ENCODE assay signal across 10 cellular contexts in genomic region chr1:1033731-1034437, GRCh38. TPM values are rescaled to one million over a fixed set of nuclear protein-coding genes. Genes with fewer than 3 reads are reported as not detected.
DNase-seq lines count a peak whose midpoint lies in the region; ATAC-seq, FAIRE-seq and TF ChIP-seq lines count a peak whose summit lies in the region.
"Had no signal": no experiment of that assay in that cellular context is flagged by ENCODE, and none has a peak within 500 bp of the region (broad histone marks: within the 10 kb centered on the region; RNA-seq: fewer than 3 reads in every experiment).

No MANE protein-coding gene starts in this region.

- peaks cover 10 to 21% of the 10 kb centered on the region in 2 donors for H3K4me1 Mint-ChIP-seq in natural killer cell treated with Interleukin-12 subunit alpha and Interleukin-12 subunit beta and Interleukin-15 and Interleukin-18, amount 100 ng/mL, for 72 hours (ENCODE audit: low read depth in 2 of 2)

- DNase-seq in DND-41 (no peak), GM12878 (ENCODE audit: low read depth, low spot score) (no peak), DMS 273 (lab: John Stamatoyannopoulos, UW; ENCODE audit: unreplicated experiment) (no peak), small intestine (no peak), NOMO-1 treated with DMSO at 0.1 percent for 48 hours (lab: John Stamatoyannopoulos, UW; ENCODE audit: unreplicated experiment) (no peak)
- DNase-seq in natural killer cell treated with Interleukin-12 subunit alpha and Interleukin-12 subunit beta and Interleukin-15 and Interleukin-18, amount 100 ng/mL, for 72 hours (ENCODE audit: low spot score) = no peak
- DNase-seq in activated CD4-positive, CD25-positive, alpha-beta regulatory T cell treated with anti-CD3 and anti-CD28 coated beads, Interleukin-2, amount 50 U/mL, for 72 hours = no peak

- H3K27ac Mint-ChIP-seq in natural killer cell treated with Interleukin-12 subunit alpha and Interleukin-12 subunit beta and Interleukin-15 and Interleukin-18, amount 100 ng/mL, for 72 hours = no peak overlapping the region

- H3K27ac ChIP-seq in DND-41 (ENCODE audit: low read length) = no peak overlapping the region
- no peak overlapping the region for H3K27ac ChIP-seq in HUES64 (ENCODE audit: low read depth, low read length)
- no peak overlapping the region for H3K27ac ChIP-seq in GM12878 (ENCODE audit: control insufficient read depth, insufficient read depth)
- H3K27ac ChIP-seq in small intestine (ENCODE audit: low read depth in 1 of 2, low read length in 1 of 2) = no peak overlapping the region
- H3K27ac ChIP-seq: KMS-11 had no signal

- H3K27me3 ChIP-seq in DND-41 (ENCODE audit: insufficient read depth, low read length, poor library complexity) (peaks cover 4% of the 10 kb centered on the region), HUES64 (ENCODE audit: insufficient read depth, low read length) (peaks cover 30% of the 10 kb centered on the region), GM12878 (replicated peaks in 1 of 2; ENCODE audit: control insufficient read depth in 2 of 2, insufficient read depth in 2 of 2, low read length in 1 of 2) (no peaks in the 10 kb centered on the region), small intestine (ENCODE audit: control insufficient read depth in 2 of 2, insufficient read depth in 2 of 2, low read length in 2 of 2) (peaks cover 0 to 4% of the 10 kb centered on the region in 2 donors)

- peak overlapping the region; percentile 34 for H3K4me3 Mint-ChIP-seq in natural killer cell treated with Interleukin-12 subunit alpha and Interleukin-12 subunit beta and Interleukin-15 and Interleukin-18, amount 100 ng/mL, for 72 hours

- H3K4me3 ChIP-seq in DND-41 (ENCODE audit: low read depth in 1 of 2, low read length in 2 of 2) = no peak overlapping the region
- peak overlapping the region; percentile 52 for H3K4me3 ChIP-seq in HUES64 (ENCODE audit: low read length)
- H3K4me3 ChIP-seq in GM12878 = peak overlapping the region; percentile 55
- peak overlapping the region in 1 of 2 donors; percentile 51 for H3K4me3 ChIP-seq in small intestine (ENCODE audit: low read depth in 1 of 2, low read length in 2 of 2)

- H3K36me3 ChIP-seq in DND-41 (ENCODE audit: insufficient read depth, low read length) (no peaks in the 10 kb centered on the region), HUES64 (ENCODE audit: insufficient read depth, low read length) (peaks cover 13% of the 10 kb centered on the region), GM12878 (ENCODE audit: control insufficient read depth in 2 of 2, insufficient read depth in 2 of 2, low read length in 1 of 2) (no peaks in the 10 kb centered on the region; a peak in 2 of 4 replicates), small intestine (ENCODE audit: control insufficient read depth in 2 of 2, insufficient read depth in 2 of 2, low read length in 2 of 2) (no peaks in the 10 kb centered on the region)

- TF ChIP-seq CTCF in DND-41 (IDR thresholded peaks at IDR 0.05; ENCODE audit: borderline replicate concordance, extremely low read depth, low read length, poor library complexity, severe bottlenecking) (no peak), GM12878 (IDR thresholded peaks at IDR 0.05 in 2 of 3, conservative IDR thresholded peaks at IDR 0.05 in 1 of 3; ENCODE audit: control insufficient read depth in 2 of 3, extremely low read depth in 1 of 3, insufficient read depth in 1 of 3, low read depth in 3 of 3, low read length in 3 of 3) (0 out of 6 replicates have a peak, but pooled peaks of 1 of the 3 experiments have one; percentile 1)

- peaks cover 17 to 21% of the 10 kb centered on the region in 2 donors for H3K27me3 Mint-ChIP-seq in natural killer cell treated with Interleukin-12 subunit alpha and Interleukin-12 subunit beta and Interleukin-15 and Interleukin-18, amount 100 ng/mL, for 72 hours

- H3K4me2 ChIP-seq in DND-41 (ENCODE audit: insufficient read depth, low read length) (no peak overlapping the region), GM12878 (ENCODE audit: control insufficient read depth, insufficient read depth) (0 out of 2 replicates have a peak overlapping the region, but pooled peaks have one; percentile 54)

- no peaks in the 10 kb centered on the region for H3K36me3 Mint-ChIP-seq in natural killer cell treated with Interleukin-12 subunit alpha and Interleukin-12 subunit beta and Interleukin-15 and Interleukin-18, amount 100 ng/mL, for 72 hours

- CTCF ChIA-PET in GM12878 (lab: Yijun Ruan, JAX) = interaction anchor here (0.6 to 4.0 kb wide), 13 partner anchors 10 to 258 kb away, joined by 3 to 83 read pairs (median 10); partner anchors contain the start of genes AGRN, ISG15 and PERM1

- WGBS in HUES64 = 2% methylated on average over 71 of the region's 71 CpGs
- WGBS in GM12878 (ENCODE audit: insufficient coverage, insufficient replicate concordance, low lambda C conversion rate, missing lambda C conversion rate) = under 1% methylated on average over 28 of the region's 71 CpGs
- WGBS in small intestine, 3 donors = 7 to 13% (median 13%) methylated on average over 35 to 71 of the region's 71 CpGs

- BruUV-seq in GM12878 (replicated peaks; lab: Mats Ljungman, UMichigan) = no TSS peak

- H4K20me1 ChIP-seq in DND-41 (ENCODE audit: insufficient read depth, low read length) (peaks cover 63% of the 10 kb centered on the region), GM12878 (ENCODE audit: control insufficient read depth, insufficient read depth) (no peaks in the 10 kb centered on the region)

- in situ Hi-C loops in GM12878 (cut with MboI) = no loop called here

- FAIRE-seq in GM12878 (lab: Jason Lieb, UNC) = no peak
- FAIRE-seq in small intestine (lab: Jason Lieb, UNC) = no peak

- intact Hi-C loops in GM12878 (cut with micrococcal nuclease; ENCODE audit: unreplicated experiment) = loop anchor here (1.0 to 2.0 kb wide), 3 partner anchors 25 to 257 kb away; no protein-coding TSS in a partner anchor

- H3K9me3 ChIP-seq in DND-41 (ENCODE audit: insufficient read depth, low read length, severe bottlenecking) (no peaks in the 10 kb centered on the region), HUES64 (ENCODE audit: insufficient read depth, low read depth, low read length) (no peaks in the 10 kb centered on the region), GM12878 (replicated peaks; ENCODE audit: control insufficient read depth, insufficient read depth, low read length) (no peaks in the 10 kb centered on the region), small intestine (ENCODE audit: control insufficient read depth, low read depth) (no peaks in the 10 kb centered on the region)

- H2AFZ ChIP-seq in DND-41 (ENCODE audit: low read depth, low read length) (no peak overlapping the region), GM12878 (ENCODE audit: control insufficient read depth, low read depth, low read length) (no peak overlapping the region)

- SMC1A ChIA-PET in GM12878 (lab: Charles Lee; ENCODE audit: uncharacterized antibody, unreplicated experiment) = interaction anchor here (1.0 to 3.6 kb wide), 7 partner anchors 12 to 338 kb away, joined by 3 to 24 read pairs (median 3); partner anchors contain the start of gene PERM1

- no peaks in the 10 kb centered on the region for H3K9me3 Mint-ChIP-seq in natural killer cell treated with Interleukin-12 subunit alpha and Interleukin-12 subunit beta and Interleukin-15 and Interleukin-18, amount 100 ng/mL, for 72 hours

- RAD21 ChIA-PET in GM12878 (lab: Charles Lee; ENCODE audit: unreplicated experiment) = interaction anchor here (0.7 to 3.8 kb wide), 14 partner anchors 16 to 257 kb away, joined by 3 to 58 read pairs (median 6); partner anchors contain the start of gene ISG15

- no peak for TF ChIP-seq EP300 in GM12878 (IDR thresholded peaks at IDR 0.05; ENCODE audit: borderline replicate concordance in 1 of 2, control insufficient read depth in 1 of 2, low read depth in 2 of 2, low read length in 2 of 2)

- H3K9ac ChIP-seq in DND-41 (ENCODE audit: low read depth, low read length) (no peak overlapping the region), HUES64 (ENCODE audit: low read depth, low read length) (peak overlapping the region; percentile 60), GM12878 (ENCODE audit: control insufficient read depth, insufficient read depth, low read length) (peak overlapping the region; percentile 44; the same call in 1 of the 2 replicates)
- H3K9ac ChIP-seq: KMS-11 had no signal

- H3K79me2 ChIP-seq in DND-41 (ENCODE audit: insufficient read depth, low read length) (no peaks in the 10 kb centered on the region), GM12878 (ENCODE audit: control insufficient read depth, insufficient read depth, low read length) (no peaks in the 10 kb centered on the region)

- TF ChIP-seq RAD21 in GM12878 (IDR thresholded peaks at IDR 0.05; ENCODE audit: insufficient read depth, low read depth, low read length) = no peak

- POLR2A ChIA-PET in GM12878 (lab: Charles Lee) = interaction anchor here (0.6 to 2.9 kb wide), 8 partner anchors 12 to 355 kb away, joined by 3 to 15 read pairs (median 6); partner anchors contain the start of gene ISG15

- ATAC-seq in DND-41 (ENCODE audit: insufficient read depth, low read depth) (peak; percentile 12; the same call in 1 of the 3 replicates), GM12878 (peak; percentile 13)
- ATAC-seq in natural killer cell treated with Interleukin-12 subunit alpha and Interleukin-12 subunit beta and Interleukin-15 and Interleukin-18, amount 100 ng/mL, for 72 hours = no peak

- TF ChIP-seq POLR2A in GM12878 (IDR thresholded peaks at IDR 0.05; ENCODE audit: low read depth, low read length) = no peak

- H3K4me1 ChIP-seq in DND-41 (ENCODE audit: insufficient read depth, low read length) = peaks cover 13% of the 10 kb centered on the region
- H3K4me1 ChIP-seq in HUES64 (ENCODE audit: insufficient read depth, low read length) = 0 out of 2 replicates have a peak, but pooled peaks cover 3% of the 10 kb centered on the region
- H3K4me1 ChIP-seq in GM12878 (ENCODE audit: control insufficient read depth, insufficient read depth, low read length) = peaks cover 35% of the 10 kb centered on the region
- H3K4me1 ChIP-seq in small intestine (ENCODE audit: control insufficient read depth in 2 of 2, insufficient read depth in 1 of 2, low read depth in 1 of 2, low read length in 1 of 2) = no peaks in the 10 kb centered on the region

RNA-seq across cellular contexts. Expression of gene AGRN, which starts 14.0 kb away (rescaled TPM):
- 58.7 TPM for polyA plus RNA-seq in HUES64 (2013, experiment 1 of 2)
- 72.3 TPM for polyA plus RNA-seq in HUES64 (2013, experiment 2 of 2)
- total RNA-seq in GM12878 (2013; cell fraction: nucleolus; rRNA removed) = 203 and 241 TPM in 2 replicates
- 10.0 and 11.0 TPM in 2 replicates for total RNA-seq in GM12878 (2014; rRNA removed)
- 3.1 and 3.6 TPM in 2 replicates for total RNA-seq in GM12878 (2014; rRNA removed; fragmentation: Illumina TruSeq; extraction: Trizol)
- total RNA-seq in GM12878 (2021) = 40.4 and 41.8 TPM in 2 replicates
- polyA plus RNA-seq in GM12878 (2011; ENCODE audit: low read depth) = 16.8 TPM
- polyA plus RNA-seq in GM12878 (2011; rRNA removed) = 13.3 and 21.7 TPM in 2 replicates
- polyA plus RNA-seq in GM12878 (2011; cell fraction: cytosol; rRNA removed) = 32.2 and 37.6 TPM in 2 replicates
- polyA plus RNA-seq in GM12878 (2011; cell fraction: nucleus; rRNA removed) = 468 and 475 TPM in 2 replicates
- 33.2 and 37.4 TPM in 2 replicates for polyA plus RNA-seq in GM12878 (2012)
- 5.0 and 6.3 TPM in 2 replicates for polyA plus RNA-seq in GM12878 (2014; fragmentation: Illumina TruSeq; extraction: Trizol)
- under 1 TPM; 0.02 TPM for polyA plus RNA-seq in GM12878 (2014; fragmentation: Nextera tagmentation; extraction: Ambion mirVana)
- polyA plus RNA-seq in GM12878 (2014; rRNA removed) = 23.7 and 25.1 TPM in 2 replicates
- polyA plus RNA-seq in GM12878 (2016; fragmentation: Nextera tagmentation; extraction: Ambion mirVana) = under 1 TPM; 0.95 to 0.96 TPM
- polyA minus RNA-seq in GM12878 (2011; rRNA and poly(A)+ RNA removed) = 27.1 and 40.5 TPM in 2 replicates
- polyA minus RNA-seq in GM12878 (2011; cell fraction: cytosol; rRNA and poly(A)+ RNA removed) = 25.4 and 29.5 TPM in 2 replicates
- 65.0 and 71.8 TPM in 2 replicates for polyA minus RNA-seq in GM12878 (2011; cell fraction: nucleus; rRNA and poly(A)+ RNA removed)
- total RNA-seq in natural killer cell treated with Interleukin-12 subunit alpha and Interleukin-12 subunit beta and Interleukin-15 and Interleukin-18, amount 100 ng/mL, for 72 hours = 1 to 10 TPM; 9.3 to 9.4 TPM
- 10 to 100 TPM; 13.2 to 20.9 (median 18.9) TPM for polyA plus RNA-seq in small intestine

RNA-seq across cellular contexts. Expression of gene ISG15, which starts 20.6 kb away (rescaled TPM):
- polyA plus RNA-seq in HUES64 (2013, experiment 1 of 2) = 24.5 TPM
- polyA plus RNA-seq in HUES64 (2013, experiment 2 of 2) = 29.7 TPM
- total RNA-seq in GM12878 (2013; cell fraction: nucleolus; rRNA removed) = 7.8 and 8.2 TPM in 2 replicates
- 357 and 384 TPM in 2 replicates for total RNA-seq in GM12878 (2014; rRNA removed)
- total RNA-seq in GM12878 (2014; rRNA removed; fragmentation: Illumina TruSeq; extraction: Trizol) = 72.7 and 74.1 TPM in 2 replicates
- 282 and 338 TPM in 2 replicates for total RNA-seq in GM12878 (2021)
- polyA plus RNA-seq in GM12878 (2011; ENCODE audit: low read depth) = 95.7 TPM
- 108 and 314 TPM in 2 replicates for polyA plus RNA-seq in GM12878 (2011; rRNA removed)
- polyA plus RNA-seq in GM12878 (2011; cell fraction: cytosol; rRNA removed) = 516 and 935 TPM in 2 replicates
- polyA plus RNA-seq in GM12878 (2011; cell fraction: nucleus; rRNA removed) = 365 and 403 TPM in 2 replicates
- 362 and 375 TPM in 2 replicates for polyA plus RNA-seq in GM12878 (2012)
- 1.3 and 7.8 TPM in 2 replicates for polyA plus RNA-seq in GM12878 (2014; fragmentation: Illumina TruSeq; extraction: Trizol)
- polyA plus RNA-seq in GM12878 (2014; fragmentation: Nextera tagmentation; extraction: Ambion mirVana) = 100 to 1,000 TPM in 1 of 2 experiments, 10 to 100 TPM in 1; 68.9 to 126 TPM
- 378 and 409 TPM in 2 replicates for polyA plus RNA-seq in GM12878 (2014; rRNA removed)
- polyA plus RNA-seq in GM12878 (2016; fragmentation: Nextera tagmentation; extraction: Ambion mirVana) = 100 to 1,000 TPM; 266 to 307 TPM
- 73.1 and 231 TPM in 2 replicates for polyA minus RNA-seq in GM12878 (2011; rRNA and poly(A)+ RNA removed)
- polyA minus RNA-seq in GM12878 (2011; cell fraction: cytosol; rRNA and poly(A)+ RNA removed) = 81.3 and 93.7 TPM in 2 replicates
- 59.8 and 76.6 TPM in 2 replicates for polyA minus RNA-seq in GM12878 (2011; cell fraction: nucleus; rRNA and poly(A)+ RNA removed)
- total RNA-seq in natural killer cell treated with Interleukin-12 subunit alpha and Interleukin-12 subunit beta and Interleukin-15 and Interleukin-18, amount 100 ng/mL, for 72 hours = 10 to 100 TPM; 15.2 to 44.3 TPM
- polyA plus RNA-seq in small intestine = 100 to 1,000 TPM in 2 of 3 donors, 10 to 100 TPM in 1; 86.3 to 282 (median 277) TPM

RNA-seq across cellular contexts. Expression of gene HES4, which starts 34.0 kb away (rescaled TPM):
- polyA plus RNA-seq in HUES64 (2013, experiment 1 of 2) = 3.7 TPM
- 4.8 TPM for polyA plus RNA-seq in HUES64 (2013, experiment 2 of 2)
- total RNA-seq in GM12878 (2013; cell fraction: nucleolus; rRNA removed) = 1.2 and 2.2 TPM in 2 replicates
- total RNA-seq in GM12878 (2014; rRNA removed) (0.73 and 0.76 TPM in 2 replicates), GM12878 (2014; rRNA removed; fragmentation: Illumina TruSeq; extraction: Trizol) (not detected in 2 replicates), GM12878 (2021) (0.97 and 1.2 TPM in 2 replicates)
- polyA plus RNA-seq in GM12878 (2011; ENCODE audit: low read depth) = 0.45 TPM
- polyA plus RNA-seq in GM12878 (2011; rRNA removed) (0.62 and 1.7 TPM in 2 replicates), GM12878 (2014; fragmentation: Illumina TruSeq; extraction: Trizol) (not detected in 2 replicates), GM12878 (2014; fragmentation: Nextera tagmentation; extraction: Ambion mirVana) (not detected), GM12878 (2014; rRNA removed) (0.75 and 0.85 TPM in 2 replicates), GM12878 (2016; fragmentation: Nextera tagmentation; extraction: Ambion mirVana) (under 1 TPM in 1 of 2 experiments, not detected in 1; 0.44 TPM), small intestine (1 to 10 TPM in 2 of 3 donors, under 1 TPM in 1; 0.89 to 8.2 (median 6.2) TPM)
- polyA plus RNA-seq in GM12878 (2011; cell fraction: cytosol; rRNA removed) = 5.7 and 9.0 TPM in 2 replicates
- 26.7 and 31.4 TPM in 2 replicates for polyA plus RNA-seq in GM12878 (2011; cell fraction: nucleus; rRNA removed)
- polyA plus RNA-seq in GM12878 (2012) = 0.47 and 2.2 TPM in 2 replicates
- polyA minus RNA-seq in GM12878 (2011; rRNA and poly(A)+ RNA removed) = 0.41 TPM in 1 of 2 replicates, not detected in the other
- 2.3 and 3.1 TPM in 2 replicates for polyA minus RNA-seq in GM12878 (2011; cell fraction: cytosol; rRNA and poly(A)+ RNA removed)
- polyA minus RNA-seq in GM12878 (2011; cell fraction: nucleus; rRNA and poly(A)+ RNA removed) = 3.3 and 3.7 TPM in 2 replicates
- not detected for total RNA-seq in natural killer cell treated with Interleukin-12 subunit alpha and Interleukin-12 subunit beta and Interleukin-15 and Interleukin-18, amount 100 ng/mL, for 72 hours

RNA-seq across cellular contexts. Expression of gene RNF223, which starts 40.2 kb away (rescaled TPM):
- polyA plus RNA-seq in HUES64 (2013, experiment 1 of 2) = not detected
- not detected for polyA plus RNA-seq in HUES64 (2013, experiment 2 of 2)
- 0.33 TPM in 1 of 2 replicates, not detected in the other for total RNA-seq in GM12878 (2013; cell fraction: nucleolus; rRNA removed)
- total RNA-seq in GM12878 (2014; rRNA removed) (0.06 TPM in 1 of 2 replicates, not detected in the other), GM12878 (2014; rRNA removed; fragmentation: Illumina TruSeq; extraction: Trizol) (not detected in 2 replicates), GM12878 (2021) (not detected in 2 replicates)
- polyA plus RNA-seq in GM12878 (2011; ENCODE audit: low read depth) = not detected
- polyA plus RNA-seq in GM12878 (2011; rRNA removed) (not detected in 2 replicates), GM12878 (2014; fragmentation: Illumina TruSeq; extraction: Trizol) (not detected in 2 replicates), GM12878 (2014; fragmentation: Nextera tagmentation; extraction: Ambion mirVana) (not detected), GM12878 (2014; rRNA removed) (not detected in 2 replicates), GM12878 (2016; fragmentation: Nextera tagmentation; extraction: Ambion mirVana) (not detected), small intestine (under 1 TPM in 2 of 3 donors, not detected in 1; 0.18 to 0.45 TPM)
- not detected in 2 replicates for polyA plus RNA-seq in GM12878 (2011; cell fraction: cytosol; rRNA removed)
- not detected in 2 replicates for polyA plus RNA-seq in GM12878 (2011; cell fraction: nucleus; rRNA removed)
- 0.11 and 0.21 TPM in 2 replicates for polyA plus RNA-seq in GM12878 (2012)
- not detected in 2 replicates for polyA minus RNA-seq in GM12878 (2011; rRNA and poly(A)+ RNA removed)
- polyA minus RNA-seq in GM12878 (2011; cell fraction: cytosol; rRNA and poly(A)+ RNA removed) = not detected in 2 replicates
- polyA minus RNA-seq in GM12878 (2011; cell fraction: nucleus; rRNA and poly(A)+ RNA removed) = not detected in 2 replicates
- not detected for total RNA-seq in natural killer cell treated with Interleukin-12 subunit alpha and Interleukin-12 subunit beta and Interleukin-15 and Interleukin-18, amount 100 ng/mL, for 72 hours
- total RNA-seq: left lobe of liver had no signal

RNA-seq across cellular contexts. Expression of gene PERM1, which starts 52.0 kb away (rescaled TPM):
- polyA plus RNA-seq in HUES64 (2013, experiment 1 of 2) = not detected
- not detected for polyA plus RNA-seq in HUES64 (2013, experiment 2 of 2)
- total RNA-seq in GM12878 (2013; cell fraction: nucleolus; rRNA removed) = not detected in 2 replicates
- total RNA-seq in GM12878 (2014; rRNA removed) (not detected in 2 replicates), GM12878 (2014; rRNA removed; fragmentation: Illumina TruSeq; extraction: Trizol) (not detected in 2 replicates), GM12878 (2021) (not detected in 2 replicates)
- polyA plus RNA-seq in GM12878 (2011; ENCODE audit: low read depth) = not detected
- polyA plus RNA-seq in GM12878 (2011; rRNA removed) (not detected in 2 replicates), GM12878 (2014; fragmentation: Illumina TruSeq; extraction: Trizol) (not detected in 2 replicates), GM12878 (2014; fragmentation: Nextera tagmentation; extraction: Ambion mirVana) (not detected), GM12878 (2014; rRNA removed) (not detected in 2 replicates), GM12878 (2016; fragmentation: Nextera tagmentation; extraction: Ambion mirVana) (not detected), small intestine (1 to 10 TPM in 1 of 3 donors, under 1 TPM in 1, not detected in 1; 0.30 to 1.6 TPM)
- 0.02 TPM in 1 of 2 replicates, not detected in the other for polyA plus RNA-seq in GM12878 (2011; cell fraction: cytosol; rRNA removed)
- not detected in 2 replicates for polyA plus RNA-seq in GM12878 (2011; cell fraction: nucleus; rRNA removed)
- 0.30 and 0.38 TPM in 2 replicates for polyA plus RNA-seq in GM12878 (2012)
- polyA minus RNA-seq in GM12878 (2011; rRNA and poly(A)+ RNA removed) = not detected in 2 replicates
- not detected in 2 replicates for polyA minus RNA-seq in GM12878 (2011; cell fraction: cytosol; rRNA and poly(A)+ RNA removed)
- not detected in 2 replicates for polyA minus RNA-seq in GM12878 (2011; cell fraction: nucleus; rRNA and poly(A)+ RNA removed)
- not detected for total RNA-seq in natural killer cell treated with Interleukin-12 subunit alpha and Interleukin-12 subunit beta and Interleukin-15 and Interleukin-18, amount 100 ng/mL, for 72 hours

Comparison
In these comparisons a context has a peak if more than half of its experiments do, and no peak if none do; other contexts are left out.
1. ATAC-seq: peak in DND-41 (single experiment) and GM12878 (single experiment); none in natural killer cell treated with Interleukin-12 subunit alpha and Interleukin-12 subunit beta and Interleukin-15 and Interleukin-18, amount 100 ng/mL, for 72 hours (0 of 2).
2. H3K4me3 ChIP-seq: peak in HUES64 (single experiment) and GM12878 (single experiment); none in DND-41 (0 of 2).